In the genomic region with DNA sequence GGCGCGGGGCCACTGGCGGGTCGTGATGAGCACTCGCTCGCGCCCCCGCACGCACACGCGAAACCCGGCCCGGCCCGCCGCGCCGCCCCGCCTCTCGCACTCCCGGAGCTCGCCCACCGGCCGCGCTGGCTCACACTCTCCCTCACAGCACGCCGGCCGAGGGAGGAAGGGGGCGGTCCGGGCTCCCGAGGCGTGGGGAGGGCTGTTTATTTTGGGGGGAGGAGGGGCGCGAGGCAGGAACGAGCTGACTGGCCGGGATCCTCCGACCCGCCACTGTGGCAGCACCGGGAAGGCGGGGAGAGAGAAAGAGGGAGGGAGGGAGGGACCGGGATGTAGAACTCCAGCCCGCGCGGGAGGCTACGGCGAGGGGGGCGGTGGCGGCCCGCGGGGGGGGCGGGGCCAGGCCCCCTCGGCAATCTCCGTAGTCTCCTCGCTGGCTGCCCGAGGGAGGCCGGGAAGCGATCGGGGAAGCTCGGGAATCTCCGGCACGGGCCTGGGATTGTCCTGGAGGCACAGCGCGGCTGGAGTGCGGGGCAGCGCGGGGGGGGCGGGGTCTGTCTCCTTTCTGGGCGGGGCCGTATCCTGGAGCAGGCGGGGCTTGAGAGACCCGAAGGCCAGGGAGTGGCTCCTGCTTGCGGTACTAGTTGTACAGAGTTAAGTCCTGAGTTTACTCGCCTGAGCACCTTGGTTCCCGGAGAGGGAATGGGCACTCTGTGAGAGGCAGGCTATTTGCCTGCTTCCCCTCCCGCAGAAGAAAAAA, we compare ENCODE assay signal across 8 cellular contexts. TPM values are rescaled to one million over a fixed set of nuclear protein-coding genes. Genes with fewer than 3 reads are reported as not detected.
DNase-seq lines count a peak whose midpoint lies in the region; ATAC-seq and TF ChIP-seq lines count a peak whose summit lies in the region.

A gene with protein sequence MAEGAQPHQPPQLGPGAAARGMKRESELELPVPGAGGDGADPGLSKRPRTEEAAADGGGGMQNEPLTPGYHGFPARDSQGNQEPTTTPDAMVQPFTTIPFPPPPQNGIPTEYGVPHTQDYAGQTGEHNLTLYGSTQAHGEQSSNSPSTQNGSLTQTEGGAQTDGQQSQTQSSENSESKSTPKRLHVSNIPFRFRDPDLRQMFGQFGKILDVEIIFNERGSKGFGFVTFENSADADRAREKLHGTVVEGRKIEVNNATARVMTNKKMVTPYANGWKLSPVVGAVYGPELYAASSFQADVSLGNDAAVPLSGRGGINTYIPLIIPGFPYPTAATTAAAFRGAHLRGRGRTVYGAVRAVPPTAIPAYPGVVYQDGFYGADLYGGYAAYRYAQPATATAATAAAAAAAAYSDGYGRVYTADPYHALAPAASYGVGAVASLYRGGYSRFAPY (minus strand): TSS at position 179 of the 760 bp plus-strand sequence. CDS start 399 bp downstream, outside the sequence.

- H3K4me3 ChIP-seq in WERI-Rb-1 (ENCODE audit: low read depth, low read length) (peak within 1 kb of the TSS; percentile 57), breast epithelium (peak within 1 kb of the TSS; percentile 80 to 93 (median 87)), iPS-15b (ENCODE audit: low read depth, low read length) (peak within 1 kb of the TSS; percentile 95), sigmoid colon (peak within 1 kb of the TSS; percentile 64 to 95 (median 84))

- WGBS in sigmoid colon, 2 donors: 1% methylated on average over 74 of the region's 74 CpGs

- H3K27ac ChIP-seq in WERI-Rb-1 (peak within 1 kb of the TSS; percentile 63; the same call in 1 of the 2 replicates), breast epithelium (peak within 1 kb of the TSS; percentile 87 to 95), sigmoid colon (peak within 1 kb of the TSS; percentile 90 to 98 (median 97))

- DNase-seq in AG08395 (ENCODE audit: low spot score) (peak; percentile 99), H4 (ENCODE audit: low spot score) (peak; percentile 87), NCI-H2171 (lab: John Stamatoyannopoulos, UW) (peak; percentile 94), WERI-Rb-1 (peak; percentile 97), breast epithelium (ENCODE audit: low spot score in 2 of 2) (peak; percentile 94 to 96), sigmoid colon (peak; percentile 99)

- peak within 1 kb of the TSS; percentile 88 for H3K9ac ChIP-seq in iPS-15b (ENCODE audit: low read depth, low read length)

- H3K27me3 ChIP-seq in WERI-Rb-1 (ENCODE audit: insufficient read depth, low read depth, severe bottlenecking): peaks cover 60% of the 10 kb centered on the region
- H3K27me3 ChIP-seq in breast epithelium: no peaks in the 10 kb centered on the region
- H3K27me3 ChIP-seq in iPS-15b (ENCODE audit: control insufficient read depth, insufficient read depth, low read length): no peaks in the 10 kb centered on the region
- no peaks in the 10 kb centered on the region for H3K27me3 ChIP-seq in sigmoid colon

- ATAC-seq in GM21529 (IDR thresholded peaks at IDR 0.05; ENCODE audit: unreplicated experiment): no peak

- H3K9me3 ChIP-seq in WERI-Rb-1 (ENCODE audit: severe bottlenecking) (no peaks in the 10 kb centered on the region), breast epithelium (no peaks in the 10 kb centered on the region), iPS-15b (ENCODE audit: control insufficient read depth, insufficient read depth, low read length) (no peaks in the 10 kb centered on the region), sigmoid colon (no peaks in the 10 kb centered on the region)

- intact Hi-C loops in breast epithelium (cut with DNase I; ENCODE audit: low total_unique reads): loop anchor here (5.0 to 10.0 kb wide), 2 partner anchors 93 to 404 kb away; no protein-coding TSS in a partner anchor
- intact Hi-C loops in sigmoid colon (cut with DNase I): loop anchor here (2.0 to 5.0 kb wide), 5 partner anchors 36 to 192 kb away; no protein-coding TSS in a partner anchor

- H3K4me1 ChIP-seq in breast epithelium (no peaks in the 10 kb centered on the region), iPS-15b (ENCODE audit: control insufficient read depth, insufficient read depth, low read length) (peaks cover 12% of the 10 kb centered on the region), sigmoid colon (peaks cover 0 to 39% (median 27%) of the 10 kb centered on the region in 4 donors)

- no peak for TF ChIP-seq POLR2A in breast epithelium (IDR thresholded peaks at IDR 0.05)
- no peak for TF ChIP-seq POLR2A in sigmoid colon (IDR thresholded peaks at IDR 0.05)

- no peak for TF ChIP-seq EP300 in sigmoid colon (IDR thresholded peaks at IDR 0.05)

- TF ChIP-seq CTCF in WERI-Rb-1 (IDR thresholded peaks at IDR 0.05; ENCODE audit: low read depth, low read length) (no peak), breast epithelium (IDR thresholded peaks at IDR 0.05) (no peak), sigmoid colon (IDR thresholded peaks at IDR 0.05) (no peak)

- H3K36me3 ChIP-seq in WERI-Rb-1 (no peaks in the 10 kb centered on the region), breast epithelium (no peaks in the 10 kb centered on the region), iPS-15b (ENCODE audit: control insufficient read depth, insufficient read depth, low read length) (no peaks in the 10 kb centered on the region), sigmoid colon (peaks cover 0 to 3% (median 0%) of the 10 kb centered on the region in 4 donors)

RNA-seq across cellular contexts. Expression of the gene that starts here (rescaled TPM):
- 35.6 and 55.3 TPM in 2 replicates for total RNA-seq in H4 (2014; rRNA removed; shearing (Covaris generic))
- total RNA-seq in breast epithelium (10 to 100 TPM; 63.4 to 97.3 (median 85.5) TPM), sigmoid colon (100 to 1,000 TPM; 138 to 164 (median 148) TPM)
- polyA plus RNA-seq in sigmoid colon: 10 to 100 TPM; 11.6 to 32.4 (median 15.6) TPM
